30 cellular contexts compared by ENCODE assay signal in the genomic region with DNA sequence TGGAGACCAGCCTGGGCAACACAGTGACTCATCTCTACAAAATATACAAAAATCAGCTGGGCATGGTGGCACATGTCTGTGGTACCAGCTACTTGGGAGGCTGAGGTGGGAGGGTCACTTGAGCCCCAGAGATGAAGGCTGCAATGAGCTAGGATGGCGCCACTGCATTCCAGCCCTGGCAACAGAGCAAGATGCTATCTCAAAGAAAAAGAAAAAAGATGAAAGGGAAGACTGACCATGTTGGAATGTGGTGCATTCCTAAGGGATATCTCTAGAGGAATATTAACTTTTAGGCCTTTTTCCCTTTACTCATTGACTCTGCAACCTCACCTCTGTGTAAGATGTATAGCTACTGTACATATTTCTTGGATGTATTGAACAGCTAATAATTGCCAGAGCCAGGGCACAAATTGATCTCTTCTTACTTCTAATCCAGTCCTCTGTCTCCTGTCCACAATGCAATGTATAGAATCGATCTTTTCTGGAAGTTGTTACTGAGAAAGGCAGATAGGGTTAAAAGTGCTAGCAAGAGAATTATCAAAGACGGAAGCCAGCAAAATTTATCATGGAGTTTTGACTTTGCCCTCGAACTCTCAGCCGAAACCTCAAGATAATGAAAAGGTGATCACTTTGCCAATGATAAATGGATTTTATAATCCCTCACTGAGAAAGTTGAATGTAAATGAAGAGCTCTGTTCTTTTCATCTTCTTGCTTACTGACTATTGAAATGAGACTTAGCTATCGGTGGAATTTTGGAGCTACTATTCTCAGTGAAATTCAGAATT. TPM values are rescaled to one million over a fixed set of nuclear protein-coding genes. Genes with fewer than 3 reads are reported as not detected.
DNase-seq lines count a peak whose midpoint lies in the region; ATAC-seq and TF ChIP-seq lines count a peak whose summit lies in the region.
"Had no signal": no experiment of that assay in that cellular context is flagged by ENCODE, and none has a peak within 500 bp of the region (broad histone marks: within the 10 kb centered on the region; RNA-seq: fewer than 3 reads in every experiment).

No MANE protein-coding gene starts in this region.

- 0 out of 2 replicates have a peak, but pooled peaks cover 24% of the 10 kb centered on the region for H3F3A ChIP-seq in GM23338 (replicated peaks; ENCODE audit: low read depth)

- H2AFZ ChIP-seq in GM23338 = no peak overlapping the region
- H2AFZ ChIP-seq: parathyroid adenoma had no signal

- no peaks in the 10 kb centered on the region for H3K27me3 ChIP-seq in GM23338 (ENCODE audit: insufficient read depth)
- H3K27me3 ChIP-seq in right atrium auricular region = no peaks in the 10 kb centered on the region
- no peaks in the 10 kb centered on the region for H3K27me3 ChIP-seq in brain microvascular endothelial cell (replicated peaks)
- H3K27me3 ChIP-seq in heart right ventricle = no peaks in the 10 kb centered on the region
- H3K27me3 ChIP-seq: esophagus muscularis mucosa, sigmoid colon, SJSA1 had no signal

- intact Hi-C loops in heart right ventricle (cut with DNase I) = no loop called here

- H3K9me3 Mint-ChIP-seq in GM23338 (no peaks in the 10 kb centered on the region), progenitor cell of endocrine pancreas (ENCODE audit: low read depth) (no peaks in the 10 kb centered on the region)
- H3K9me3 Mint-ChIP-seq: activated CD4-positive, alpha-beta memory T cell treated with anti-CD3 and anti-CD28 coated beads, Interleukin-2, amount 10 ng/mL, durations not matched to agents 7 days and 5 days; activated naive CD4-positive, alpha-beta T cell treated with anti-CD3 and anti-CD28 coated beads, Interleukin-2, amount 10 ng/mL, durations not matched to agents 7 days and 5 days; CD14-positive monocyte; H9; neural crest cell; stimulated activated naive B cell treated with anti-CD40 and anti-IgM and Interleukin-4, amounts not matched to agents 10 μg/mL and 1 μg/mL and 100 μg/mL, for 72 hours had no signal

- peaks cover 62% of the 10 kb centered on the region for H3K4me1 Mint-ChIP-seq in GM23338
- peaks cover 5% of the 10 kb centered on the region for H3K4me1 Mint-ChIP-seq in progenitor cell of endocrine pancreas (ENCODE audit: low read depth)
- H3K4me1 Mint-ChIP-seq: activated CD4-positive, alpha-beta memory T cell treated with anti-CD3 and anti-CD28 coated beads, Interleukin-2, amount 10 ng/mL, durations not matched to agents 7 days and 5 days; activated naive CD4-positive, alpha-beta T cell treated with anti-CD3 and anti-CD28 coated beads, Interleukin-2, amount 10 ng/mL, durations not matched to agents 7 days and 5 days; neural crest cell had no signal

- H3K36me3 Mint-ChIP-seq in GM23338 (ENCODE audit: low read depth) = peaks cover 76% of the 10 kb centered on the region
- H3K36me3 Mint-ChIP-seq in progenitor cell of endocrine pancreas (ENCODE audit: insufficient read depth) = no peaks in the 10 kb centered on the region
- H3K36me3 Mint-ChIP-seq: activated naive CD4-positive, alpha-beta T cell treated with anti-CD3 and anti-CD28 coated beads, Interleukin-2, amount 10 ng/mL, durations not matched to agents 7 days and 5 days had no signal

- H3K27ac Mint-ChIP-seq in GM23338 (no peak overlapping the region), progenitor cell of endocrine pancreas (peak overlapping the region; percentile 2)
- H3K27ac Mint-ChIP-seq: activated CD4-positive, alpha-beta memory T cell treated with anti-CD3 and anti-CD28 coated beads, Interleukin-2, amount 10 ng/mL, durations not matched to agents 7 days and 5 days; activated naive CD4-positive, alpha-beta T cell treated with anti-CD3 and anti-CD28 coated beads, Interleukin-2, amount 10 ng/mL, durations not matched to agents 7 days and 5 days; stimulated activated naive B cell treated with anti-CD40 and anti-IgM and Interleukin-4, amounts not matched to agents 10 μg/mL and 1 μg/mL and 100 μg/mL, for 72 hours; T-cell had no signal

- H4K20me1 ChIP-seq in GM23338 (replicated peaks; ENCODE audit: insufficient read depth) = peaks cover 80% of the 10 kb centered on the region

- peaks cover 60% of the 10 kb centered on the region for H3K4me1 ChIP-seq in GM23338 (ENCODE audit: insufficient read depth)
- no peaks in the 10 kb centered on the region for H3K4me1 ChIP-seq in right atrium auricular region
- peaks cover 0 to 13% (median 0%) of the 10 kb centered on the region in 9 donors for H3K4me1 ChIP-seq in heart right ventricle
- H3K4me1 ChIP-seq: parathyroid adenoma had no signal

- TF ChIP-seq CTCF in GM23338 (conservative IDR thresholded peaks at IDR 0.05; ENCODE audit: low read depth in 2 of 2) = no peak
- TF ChIP-seq CTCF in progenitor cell of endocrine pancreas (IDR thresholded peaks at IDR 0.05; ENCODE audit: unreplicated experiment) = no peak
- no peak for TF ChIP-seq CTCF in right atrium auricular region (IDR thresholded peaks at IDR 0.05)
- TF ChIP-seq CTCF in brain microvascular endothelial cell (IDR thresholded peaks at IDR 0.05; ENCODE audit: low read depth, low read length, missing control alignments) = no peak
- TF ChIP-seq CTCF in heart right ventricle (IDR thresholded peaks at IDR 0.05) = no peak

- peaks cover 100% of the 10 kb centered on the region for H3K79me2 ChIP-seq in GM23338 (replicated peaks; ENCODE audit: insufficient read depth)
- H3K79me2 ChIP-seq: parathyroid adenoma had no signal

- ATAC-seq in GM23338 = no peak
- ATAC-seq in HG02840 (IDR thresholded peaks at IDR 0.05; ENCODE audit: low FRiP score, unreplicated experiment) = no peak
- no peak for ATAC-seq in heart right ventricle
- ATAC-seq: activated CD4-positive, CD25-positive, alpha-beta regulatory T cell treated with anti-CD3 and anti-CD28 coated beads, Interleukin-2, amount 50 U/mL, for 24 hours; stimulated activated naive B cell treated with anti-CD40 and anti-IgM and Interleukin-4, amounts not matched to agents 10 μg/mL and 1 μg/mL and 100 μg/mL, for 72 hours; T-cell had no signal

- WGBS in heart right ventricle, 2 donors = 56 to 67% methylated on average over 6 of the region's 6 CpGs

- H3K27ac ChIP-seq in GM23338 (ENCODE audit: low read depth) (no peak overlapping the region), right atrium auricular region (no peak overlapping the region), brain microvascular endothelial cell (no peak overlapping the region), heart right ventricle (no peak overlapping the region)
- H3K27ac ChIP-seq: coronary artery, parathyroid adenoma, SJSA1 had no signal

- no peak for DNase-seq in GM23338 (ENCODE audit: low spot score)
- DNase-seq in T1000 (lab: John Stamatoyannopoulos, UW) = peak; percentile 29
- DNase-seq in islet precursor cell = peak; percentile 81
- DNase-seq in progenitor cell of endocrine pancreas (ENCODE audit: low spot score, unreplicated experiment) = no peak
- no peak for DNase-seq in right atrium auricular region (ENCODE audit: low spot score)
- DNase-seq in brain microvascular endothelial cell = no peak
- no peak for DNase-seq in heart right ventricle
- DNase-seq: activated CD4-positive, alpha-beta memory T cell treated with anti-CD3 and anti-CD28 coated beads, Interleukin-2, amount 10 ng/mL, durations not matched to agents 7 days and 5 days; activated CD8-positive, alpha-beta memory T cell treated with anti-CD3 and anti-CD28 coated beads, Interleukin-2, amount 50 U/mL, for 48 hours; activated naive CD4-positive, alpha-beta T cell treated with anti-CD3 and anti-CD28 coated beads, Interleukin-2, amount 10 ng/mL, durations not matched to agents 7 days and 5 days; H9; hypothalamus; KBM-7; NCI-H1417 treated with DMSO at 0.1 percent for 48 hours; NCI-H2081 treated with DMSO at 0.1 percent for 48 hours; NCI-H345; NCI-H748 treated with DMSO at 0.1 percent for 48 hours; RPMI8226; sigmoid colon; stimulated activated CD4-positive, alpha-beta T cell treated with anti-CD3 and anti-CD28 coated beads, Interleukin-4, amount 100 ng/mL, for 4 hours; stimulated activated naive B cell treated with anti-CD40 and anti-IgM and Interleukin-4, amounts not matched to agents 10 μg/mL and 1 μg/mL and 100 μg/mL, for 72 hours; T-cell had no signal

- no peaks in the 10 kb centered on the region for H3K9me2 ChIP-seq in GM23338 (ENCODE audit: insufficient read depth)

- H3K9me3 ChIP-seq in right atrium auricular region (no peaks in the 10 kb centered on the region), heart right ventricle (no peaks in the 10 kb centered on the region)
- H3K9me3 ChIP-seq: esophagus muscularis mucosa, sigmoid colon, SJSA1 had no signal

- H3K36me3 ChIP-seq in GM23338 (ENCODE audit: insufficient read depth) (peaks cover 40% of the 10 kb centered on the region), right atrium auricular region (no peaks in the 10 kb centered on the region), brain microvascular endothelial cell (replicated peaks) (no peaks in the 10 kb centered on the region), heart right ventricle (no peaks in the 10 kb centered on the region)
- H3K36me3 ChIP-seq: esophagus muscularis mucosa, sigmoid colon had no signal

- H3K4me2 ChIP-seq in GM23338 = peak overlapping the region; percentile 37; the same call in 1 of the 2 replicates

- H3K4me3 Mint-ChIP-seq in GM23338 = no peak overlapping the region; the same call in 2 of the 3 replicates
- H3K4me3 Mint-ChIP-seq in progenitor cell of endocrine pancreas (ENCODE audit: low read depth) = no peak overlapping the region
- H3K4me3 Mint-ChIP-seq: activated CD4-positive, alpha-beta memory T cell treated with anti-CD3 and anti-CD28 coated beads, Interleukin-2, amount 10 ng/mL, durations not matched to agents 7 days and 5 days; activated naive CD4-positive, alpha-beta T cell treated with anti-CD3 and anti-CD28 coated beads, Interleukin-2, amount 10 ng/mL, durations not matched to agents 7 days and 5 days; CD14-positive monocyte; H9; neural crest cell; stimulated activated naive B cell treated with anti-CD40 and anti-IgM and Interleukin-4, amounts not matched to agents 10 μg/mL and 1 μg/mL and 100 μg/mL, for 72 hours; T-cell had no signal

- H3K27me3 Mint-ChIP-seq in GM23338 (ENCODE audit: insufficient read depth, low read depth, poor library complexity) (peaks cover 4% of the 10 kb centered on the region), progenitor cell of endocrine pancreas (peaks cover 33% of the 10 kb centered on the region)
- H3K27me3 Mint-ChIP-seq: activated CD4-positive, alpha-beta memory T cell treated with anti-CD3 and anti-CD28 coated beads, Interleukin-2, amount 10 ng/mL, durations not matched to agents 7 days and 5 days; activated naive CD4-positive, alpha-beta T cell treated with anti-CD3 and anti-CD28 coated beads, Interleukin-2, amount 10 ng/mL, durations not matched to agents 7 days and 5 days; stimulated activated naive B cell treated with anti-CD40 and anti-IgM and Interleukin-4, amounts not matched to agents 10 μg/mL and 1 μg/mL and 100 μg/mL, for 72 hours; T-cell had no signal

- H3K4me3 ChIP-seq in GM23338 (no peak overlapping the region), right atrium auricular region (no peak overlapping the region), brain microvascular endothelial cell (ENCODE audit: low read depth, low read length) (no peak overlapping the region), heart right ventricle (no peak overlapping the region)
- H3K4me3 ChIP-seq: coronary artery, esophagus muscularis mucosa, sigmoid colon, SJSA1 had no signal

- in situ Hi-C loops in brain microvascular endothelial cell (cut with HindIII; ENCODE audit: low pct_ligation_motif_present, low sequenced_read_pairs) = no loop called here

RNA-seq across cellular contexts. Expression of gene GCNT2, which starts 46.3 kb away (rescaled TPM):
- total RNA-seq in GM23338 (2014; rRNA removed; shearing (Covaris generic)) = 135 and 137 TPM in 2 replicates
- polyA plus RNA-seq in GM23338 (2016; fragmentation: Nextera tagmentation; extraction: Ambion mirVana) (27.2 and 28.3 TPM in 2 replicates), heart right ventricle (10 to 100 TPM in 1 of 2 donors, 1 to 10 TPM in 1; 5.1 to 13.5 TPM)
- total RNA-seq in progenitor cell of endocrine pancreas (8.2 and 12.3 TPM in 2 replicates), right atrium auricular region (10 to 100 TPM in 1 of 2 donors, 1 to 10 TPM in 1; 3.3 to 13.5 TPM), heart right ventricle (10 to 100 TPM; 22.2 to 67.9 (median 48.6) TPM)

Comparison
In these comparisons a context has a peak if more than half of its experiments do, and no peak if none do; other contexts are left out.
1. DNase-seq: peak in T1000 (single experiment) and islet precursor cell (single experiment); none in GM23338 (single experiment), progenitor cell of endocrine pancreas (single experiment), right atrium auricular region (single experiment), brain microvascular endothelial cell (single experiment) and heart right ventricle (0 of 2).